8 cellular contexts compared by ENCODE assay signal in genomic region chr15:41930221-41930866, GRCh38. TPM values are rescaled to one million over a fixed set of nuclear protein-coding genes. Genes with fewer than 3 reads are reported as not detected.
DNase-seq lines count a peak whose midpoint lies in the region; ATAC-seq and TF ChIP-seq lines count a peak whose summit lies in the region.

No MANE protein-coding gene starts in this region.

- peak overlapping the region in 3 of 4 donors; percentile 60 to 78 (median 66) for H3K27ac ChIP-seq in gastroesophageal sphincter

- no peaks in the 10 kb centered on the region for H3K9me3 ChIP-seq in gastroesophageal sphincter
- H3K9me3 ChIP-seq in skeletal muscle satellite cell (replicated peaks; ENCODE audit: low read length) = no peaks in the 10 kb centered on the region

- no peaks in the 10 kb centered on the region for H3K9me3 Mint-ChIP-seq in natural killer cell treated with Interleukin-12 subunit alpha and Interleukin-12 subunit beta and Interleukin-15 and Interleukin-18, amount 100 ng/mL, for 72 hours

- no peak overlapping the region for H3K9ac ChIP-seq in skeletal muscle satellite cell (ENCODE audit: low read depth, low read length)

- TF ChIP-seq POLR2A in gastroesophageal sphincter (IDR thresholded peaks at IDR 0.05) = no peak

- TF ChIP-seq CTCF in GM10266 (IDR thresholded peaks at IDR 0.05; ENCODE audit: control insufficient read depth, insufficient read depth, low read depth, missing control alignments) (peak; percentile 31), gastroesophageal sphincter (IDR thresholded peaks at IDR 0.05) (peak in 3 of 4 experiments; percentile 10 to 36 (median 34))

- H3K4me3 ChIP-seq in gastroesophageal sphincter (no peak overlapping the region), skeletal muscle satellite cell (ENCODE audit: low read length) (no peak overlapping the region)

- DNase-seq in GM10266 (ENCODE audit: extremely low spot score) (no peak), T1000 (lab: John Stamatoyannopoulos, UW) (peak; percentile 74), GM19238 (ENCODE audit: insufficient read length, low spot score) (no peak)
- no peak for DNase-seq in natural killer cell treated with Interleukin-12 subunit alpha and Interleukin-12 subunit beta and Interleukin-15 and Interleukin-18, amount 100 ng/mL, for 72 hours (ENCODE audit: low spot score)

- no peaks in the 10 kb centered on the region for H3K36me3 Mint-ChIP-seq in natural killer cell treated with Interleukin-12 subunit alpha and Interleukin-12 subunit beta and Interleukin-15 and Interleukin-18, amount 100 ng/mL, for 72 hours

- H3K4me1 Mint-ChIP-seq in natural killer cell treated with Interleukin-12 subunit alpha and Interleukin-12 subunit beta and Interleukin-15 and Interleukin-18, amount 100 ng/mL, for 72 hours (ENCODE audit: low read depth in 2 of 2) = peaks cover 25 to 27% of the 10 kb centered on the region in 2 donors

- H3K27me3 Mint-ChIP-seq in natural killer cell treated with Interleukin-12 subunit alpha and Interleukin-12 subunit beta and Interleukin-15 and Interleukin-18, amount 100 ng/mL, for 72 hours = no peaks in the 10 kb centered on the region

- H3K27me3 ChIP-seq in gastroesophageal sphincter (no peaks in the 10 kb centered on the region), skeletal muscle satellite cell (ENCODE audit: control insufficient read depth, insufficient read depth, low read length) (no peaks in the 10 kb centered on the region)

- H3K27ac Mint-ChIP-seq in natural killer cell treated with Interleukin-12 subunit alpha and Interleukin-12 subunit beta and Interleukin-15 and Interleukin-18, amount 100 ng/mL, for 72 hours = no peak overlapping the region

- H3K4me3 Mint-ChIP-seq in natural killer cell treated with Interleukin-12 subunit alpha and Interleukin-12 subunit beta and Interleukin-15 and Interleukin-18, amount 100 ng/mL, for 72 hours = no peak overlapping the region

- H3K4me1 ChIP-seq in gastroesophageal sphincter (peaks cover 0 to 89% (median 41%) of the 10 kb centered on the region in 3 donors), skeletal muscle satellite cell (ENCODE audit: control insufficient read depth, insufficient read depth, low read length) (peaks cover 46% of the 10 kb centered on the region)

- no peak for TF ChIP-seq EP300 in gastroesophageal sphincter (IDR thresholded peaks at IDR 0.05)

- 31 to 53% methylated on average over 8 of the region's 8 CpGs for WGBS in gastroesophageal sphincter (ENCODE audit: low coverage in 1 of 2), 2 donors

- peak overlapping the region; percentile 60 for H3K4me2 ChIP-seq in skeletal muscle satellite cell (ENCODE audit: low read length)

- H3K36me3 ChIP-seq in gastroesophageal sphincter (no peaks in the 10 kb centered on the region), skeletal muscle satellite cell (ENCODE audit: insufficient read depth, low read length) (no peaks in the 10 kb centered on the region)

- ATAC-seq in gastroesophageal sphincter (peak; percentile 77), HG03196 (IDR thresholded peaks at IDR 0.05; ENCODE audit: unreplicated experiment) (no peak), HG03378 (IDR thresholded peaks at IDR 0.05; ENCODE audit: unreplicated experiment) (no peak)
- ATAC-seq in natural killer cell treated with Interleukin-12 subunit alpha and Interleukin-12 subunit beta and Interleukin-15 and Interleukin-18, amount 100 ng/mL, for 72 hours = no peak

RNA-seq across cellular contexts. Expression of gene SPTBN5, which starts 36.5 kb away (rescaled TPM):
- under 1 TPM; 0.13 to 0.93 (median 0.38) TPM for total RNA-seq in gastroesophageal sphincter
- total RNA-seq in skeletal muscle satellite cell (2012; rRNA removed) = 0.22 and 0.25 TPM in 2 replicates
- 1 to 10 TPM; 1.1 to 2.4 TPM for total RNA-seq in natural killer cell treated with Interleukin-12 subunit alpha and Interleukin-12 subunit beta and Interleukin-15 and Interleukin-18, amount 100 ng/mL, for 72 hours

RNA-seq across cellular contexts. Expression of gene EHD4, which starts 42.0 kb away (rescaled TPM):
- total RNA-seq in gastroesophageal sphincter = 10 to 100 TPM in 3 of 4 donors, 1 to 10 TPM in 1; 10.0 to 25.4 (median 20.3) TPM
- 11.2 and 16.6 TPM in 2 replicates for total RNA-seq in skeletal muscle satellite cell (2012; rRNA removed)
- 10 to 100 TPM; 19.9 to 24.5 TPM for total RNA-seq in natural killer cell treated with Interleukin-12 subunit alpha and Interleukin-12 subunit beta and Interleukin-15 and Interleukin-18, amount 100 ng/mL, for 72 hours
